ENCODE assay signal across 8 cellular contexts in genomic region chr2:118061135-118061955, GRCh38. TPM values are rescaled to one million over a fixed set of nuclear protein-coding genes. Genes with fewer than 3 reads are reported as not detected.
A peak's percentile ranks its signal among the peaks of the same experiment; 100 is the strongest.
DNase-seq lines count a peak whose midpoint lies in the region; ATAC-seq and TF ChIP-seq lines count a peak whose summit lies in the region.

No MANE protein-coding gene starts in this region.

- H3K9me3 Mint-ChIP-seq in CD14-positive monocyte = peaks cover 0 to 3% (median 0%) of the 10 kb centered on the region in 7 donors
- no peaks in the 10 kb centered on the region for H3K9me3 Mint-ChIP-seq in CD8-positive, alpha-beta memory T cell

- H3K4me1 Mint-ChIP-seq in CD14-positive monocyte = peaks cover 52% of the 10 kb centered on the region
- peaks cover 0 to 4% (median 0%) of the 10 kb centered on the region in 3 donors for H3K4me1 Mint-ChIP-seq in CD8-positive, alpha-beta memory T cell

- DNase-seq in CD14-positive monocyte (ENCODE audit: low spot score) (peak; percentile 58), GM19240 (ENCODE audit: insufficient read length, low spot score) (peak; percentile 18), RPMI8226 (peak; percentile 44), glomerular visceral epithelial cell (ENCODE audit: extremely low spot score) (peak; percentile 54), suprapubic skin (ENCODE audit: low spot score in 2 of 2) (no peak), left colon (no peak)
- no peak for DNase-seq in CD8-positive, alpha-beta memory T cell

- H3K27me3 ChIP-seq in suprapubic skin = no peaks in the 10 kb centered on the region
- H3K27me3 ChIP-seq in CD8-positive, alpha-beta memory T cell (ENCODE audit: insufficient read depth, low read length, poor library complexity, severe bottlenecking) = no peaks in the 10 kb centered on the region

- CTCF ChIA-PET in CD8-positive, alpha-beta memory T cell (lab: Charles Lee) = interaction anchor here (0.9 kb wide), 1 partner anchor 794 kb away, joined by 5 read pairs; no protein-coding TSS in a partner anchor

- no peak for TF ChIP-seq POLR2A in suprapubic skin (IDR thresholded peaks at IDR 0.05)

- H3K4me1 ChIP-seq in suprapubic skin = peaks cover 5% of the 10 kb centered on the region
- no peaks in the 10 kb centered on the region for H3K4me1 ChIP-seq in CD8-positive, alpha-beta memory T cell (ENCODE audit: insufficient read depth, low read length)

- peak overlapping the region; percentile 19 to 94 (median 80) for H3K27ac Mint-ChIP-seq in CD14-positive monocyte
- H3K27ac Mint-ChIP-seq in CD8-positive, alpha-beta memory T cell = peak overlapping the region in 1 of 8 donors; percentile 30

- POLR2A ChIA-PET in CD8-positive, alpha-beta memory T cell (lab: Charles Lee) = no interaction called here

- no peaks in the 10 kb centered on the region for H3K9me3 ChIP-seq in suprapubic skin
- H3K9me3 ChIP-seq in CD8-positive, alpha-beta memory T cell (ENCODE audit: low read length) = no peaks in the 10 kb centered on the region

- no peak for TF ChIP-seq EP300 in suprapubic skin (IDR thresholded peaks at IDR 0.05)

- peak overlapping the region; percentile 1 for H3K27ac ChIP-seq in suprapubic skin
- H3K27ac ChIP-seq in CD8-positive, alpha-beta memory T cell (ENCODE audit: low read depth, low read length) = no peak overlapping the region

- no peak overlapping the region for H3K4me3 ChIP-seq in suprapubic skin
- no peak overlapping the region for H3K4me3 ChIP-seq in CD8-positive, alpha-beta memory T cell (ENCODE audit: low read length)

- H3K4me3 Mint-ChIP-seq in CD14-positive monocyte = no peak overlapping the region
- no peak overlapping the region for H3K4me3 Mint-ChIP-seq in CD8-positive, alpha-beta memory T cell

- no peaks in the 10 kb centered on the region for H3K36me3 Mint-ChIP-seq in CD14-positive monocyte
- H3K36me3 Mint-ChIP-seq in CD8-positive, alpha-beta memory T cell = no peaks in the 10 kb centered on the region

- TF ChIP-seq CTCF in CD14-positive monocyte (IDR thresholded peaks at IDR 0.05) = peak; percentile 81
- TF ChIP-seq CTCF in suprapubic skin (IDR thresholded peaks at IDR 0.05) = peak; percentile 9 to 18

- ATAC-seq in HG03135 (IDR thresholded peaks at IDR 0.05; ENCODE audit: unreplicated experiment) (peak; percentile 78), left colon (no peak)

- 66% methylated on average over 4 of the region's 4 CpGs for WGBS in suprapubic skin

- intact Hi-C loops in CD14-positive monocyte (cut with micrococcal nuclease) = loop anchor here in 1 of 2 donors (2.0 kb wide), 1 partner anchor 15 kb away; no protein-coding TSS in a partner anchor
- intact Hi-C loops in left colon (cut with DNase I, micrococcal nuclease) = no loop called here

- peaks cover 0 to 7% (median 2%) of the 10 kb centered on the region in 3 donors for H3K27me3 Mint-ChIP-seq in CD14-positive monocyte (ENCODE audit: low read depth in 3 of 3)
- peaks cover 22 to 56% of the 10 kb centered on the region in 2 donors for H3K27me3 Mint-ChIP-seq in CD8-positive, alpha-beta memory T cell

- H3K36me3 ChIP-seq in suprapubic skin = no peaks in the 10 kb centered on the region
- no peaks in the 10 kb centered on the region for H3K36me3 ChIP-seq in CD8-positive, alpha-beta memory T cell (ENCODE audit: insufficient read depth, low read length)

RNA-seq across cellular contexts. Expression of gene INSIG2, which starts 26.9 kb away (rescaled TPM):
- polyA plus RNA-seq in CD14-positive monocyte = 10 to 100 TPM; 13.6 to 14.8 TPM
- total RNA-seq in suprapubic skin (10 to 100 TPM in 2 of 4 donors, 1 to 10 TPM in 2; 6.9 to 14.9 (median 9.3) TPM), left colon (10 to 100 TPM; 12.7 to 20.6 TPM)
- total RNA-seq in CD8-positive, alpha-beta memory T cell = 10 to 100 TPM; 13.4 to 16.9 TPM
- 22.1 TPM for polyA plus RNA-seq in CD8-positive, alpha-beta memory T cell

RNA-seq across cellular contexts. Expression of gene CCDC93, which starts 47.5 kb away (rescaled TPM):
- polyA plus RNA-seq in CD14-positive monocyte = 1 to 10 TPM; 2.5 to 5.8 TPM
- total RNA-seq in suprapubic skin (10 to 100 TPM; 11.6 to 55.6 (median 23.9) TPM), left colon (10 to 100 TPM; 41.7 to 44.3 TPM)
- 10 to 100 TPM; 32.7 to 33.5 TPM for total RNA-seq in CD8-positive, alpha-beta memory T cell
- 8.7 TPM for polyA plus RNA-seq in CD8-positive, alpha-beta memory T cell

Comparison
In these comparisons a context has a peak if more than half of its experiments do, and no peak if none do; other contexts are left out.
1. DNase-seq: peak in CD14-positive monocyte (single experiment), GM19240 (single experiment), RPMI8226 (single experiment) and glomerular visceral epithelial cell (single experiment); none in suprapubic skin (0 of 2), left colon (0 of 2) and CD8-positive, alpha-beta memory T cell (0 of 5).